Comparison of ENCODE assay signal across 14 cellular contexts in genomic region chr3:11588755-11589154, GRCh38. TPM values are rescaled to one million over a fixed set of nuclear protein-coding genes. Genes with fewer than 3 reads are reported as not detected.
A peak's percentile ranks its signal among the peaks of the same experiment; 100 is the strongest.
DNase-seq lines count a peak whose midpoint lies in the region; ATAC-seq, FAIRE-seq and TF ChIP-seq lines count a peak whose summit lies in the region.
"Had no signal": no experiment of that assay in that cellular context is flagged by ENCODE, and none has a peak within 500 bp of the region (broad histone marks: within the 10 kb centered on the region; RNA-seq: fewer than 3 reads in every experiment).

No MANE protein-coding gene starts in this region.

- no peak overlapping the region for H3K4me2 ChIP-seq in astrocyte (ENCODE audit: low read length)

- intact Hi-C loops in activated CD4-positive, alpha-beta T cell treated with anti-CD3 and anti-CD28 coated beads, Interleukin-2, amount 10 ng/mL, durations not matched to agents 24 days and 14 days (cut with micrococcal nuclease): loop anchor here (10.0 kb wide), 1 partner anchor 56 kb away; the partner anchor contains the start of gene VGLL4
- intact Hi-C loops in naive thymus-derived CD4-positive, alpha-beta T cell (cut with micrococcal nuclease): loop anchor here in 1 of 2 donors (1.0 kb wide), 1 partner anchor 15 kb away; no protein-coding TSS in a partner anchor

- no peaks in the 10 kb centered on the region for H3K27me3 Mint-ChIP-seq in activated CD4-positive, alpha-beta T cell treated with anti-CD3 and anti-CD28 coated beads, Interleukin-2, amount 10 ng/mL, durations not matched to agents 24 days and 14 days
- no peaks in the 10 kb centered on the region for H3K27me3 Mint-ChIP-seq in astrocyte (ENCODE audit: low read depth, unreplicated experiment)
- no peaks in the 10 kb centered on the region for H3K27me3 Mint-ChIP-seq in naive thymus-derived CD4-positive, alpha-beta T cell

- no peaks in the 10 kb centered on the region for H3K9me3 Mint-ChIP-seq in activated CD4-positive, alpha-beta T cell treated with anti-CD3 and anti-CD28 coated beads, Interleukin-2, amount 10 ng/mL, durations not matched to agents 24 days and 14 days
- peaks cover 2% of the 10 kb centered on the region for H3K9me3 Mint-ChIP-seq in astrocyte (ENCODE audit: unreplicated experiment)
- H3K9me3 Mint-ChIP-seq in naive thymus-derived CD4-positive, alpha-beta T cell: peaks cover 0 to 1% (median 0%) of the 10 kb centered on the region in 11 donors

- H3K36me3 ChIP-seq in astrocyte (ENCODE audit: insufficient read depth, low read length) (peaks cover 5% of the 10 kb centered on the region), thoracic aorta (no peaks in the 10 kb centered on the region)
- peaks cover 0 to 5% (median 0%) of the 10 kb centered on the region in 3 experiments for H3K36me3 ChIP-seq in naive thymus-derived CD4-positive, alpha-beta T cell (ENCODE audit: control insufficient read depth in 2 of 3, insufficient read depth in 3 of 3, low read length in 3 of 3)

- CTCF ChIA-PET in naive thymus-derived CD4-positive, alpha-beta T cell (lab: Charles Lee): interaction anchor here (0.6 kb wide), 1 partner anchor 114 kb away, joined by 5 read pairs; no protein-coding TSS in a partner anchor

- H4K20me1 ChIP-seq in astrocyte (ENCODE audit: insufficient read depth, low read length): peaks cover 97% of the 10 kb centered on the region

- H3K9ac ChIP-seq in astrocyte (ENCODE audit: low read length): no peak overlapping the region

- H3K36me3 Mint-ChIP-seq in activated CD4-positive, alpha-beta T cell treated with anti-CD3 and anti-CD28 coated beads, Interleukin-2, amount 10 ng/mL, durations not matched to agents 24 days and 14 days (ENCODE audit: low read depth): peaks cover 14% of the 10 kb centered on the region
- H3K36me3 Mint-ChIP-seq in astrocyte (ENCODE audit: low read depth, unreplicated experiment): peaks cover 19% of the 10 kb centered on the region
- peaks cover 4 to 36% (median 10%) of the 10 kb centered on the region in 5 donors for H3K36me3 Mint-ChIP-seq in naive thymus-derived CD4-positive, alpha-beta T cell

- peaks cover 28% of the 10 kb centered on the region for H3K4me1 Mint-ChIP-seq in activated CD4-positive, alpha-beta T cell treated with anti-CD3 and anti-CD28 coated beads, Interleukin-2, amount 10 ng/mL, durations not matched to agents 24 days and 14 days
- H3K4me1 Mint-ChIP-seq in astrocyte (ENCODE audit: low read depth, unreplicated experiment): peaks cover 87% of the 10 kb centered on the region
- H3K4me1 Mint-ChIP-seq in naive thymus-derived CD4-positive, alpha-beta T cell: peaks cover 40 to 92% (median 88%) of the 10 kb centered on the region in 7 donors

- H3K4me1 ChIP-seq in astrocyte (ENCODE audit: insufficient read depth, low read length) (peaks cover 50% of the 10 kb centered on the region), thoracic aorta (ENCODE audit: control insufficient read depth in 1 of 2, low read depth in 2 of 2) (peaks cover 65 to 88% of the 10 kb centered on the region in 2 donors)
- H3K4me1 ChIP-seq in naive thymus-derived CD4-positive, alpha-beta T cell (ENCODE audit: control insufficient read depth in 2 of 2, insufficient read depth in 2 of 2, low read length in 2 of 2): peaks cover 0 to 10% of the 10 kb centered on the region in 2 donors

- DNase-seq in activated CD4-positive, alpha-beta T cell treated with anti-CD3 and anti-CD28 coated beads, Interleukin-2, amount 10 ng/mL, durations not matched to agents 24 days and 14 days: no peak
- DNase-seq in activated CD4-positive, alpha-beta T cell treated with anti-CD3 and anti-CD28 coated beads for 1 hour: no peak
- DNase-seq in astrocyte (ENCODE audit: low read depth): no peak
- no peak for DNase-seq in naive thymus-derived CD4-positive, alpha-beta T cell
- DNase-seq in thoracic aorta (ENCODE audit: low spot score): no peak
- DNase-seq in Kasumi-1 (lab: John Stamatoyannopoulos, UW): no peak
- DNase-seq in H54 (ENCODE audit: insufficient read length, low spot score): no peak
- DNase-seq: activated CD8-positive, alpha-beta memory T cell treated with anti-CD3 and anti-CD28 coated beads, Interleukin-2, amount 50 U/mL, for 48 hours; KBM-7; NCI-H1694; NCI-H748 treated with DMSO at 0.1 percent for 48 hours; stimulated activated CD4-positive, alpha-beta T cell treated with anti-CD3 and anti-CD28 coated beads, Interleukin-2, amount 100 ng/mL, for 48 hours had no signal

- no peak for TF ChIP-seq CTCF in astrocyte (IDR thresholded peaks at IDR 0.05; ENCODE audit: insufficient read depth, low read depth, low read length)
- TF ChIP-seq CTCF in thoracic aorta (IDR thresholded peaks at IDR 0.05): no peak

- H3K9me3 ChIP-seq in astrocyte (ENCODE audit: insufficient read depth, low read depth, low read length) (no peaks in the 10 kb centered on the region), thoracic aorta (no peaks in the 10 kb centered on the region)
- no peaks in the 10 kb centered on the region for H3K9me3 ChIP-seq in naive thymus-derived CD4-positive, alpha-beta T cell (ENCODE audit: control insufficient read depth in 2 of 3, low read length in 3 of 3)
- H3K9me3 ChIP-seq: SJCRH30 had no signal

- H3K27ac ChIP-seq in astrocyte (ENCODE audit: low read depth, low read length) (no peak overlapping the region), thoracic aorta (peak overlapping the region; percentile 74 to 78)
- no peak overlapping the region for H3K27ac ChIP-seq in naive thymus-derived CD4-positive, alpha-beta T cell (ENCODE audit: low read depth, low read length)
- H3K27ac ChIP-seq: SJCRH30 had no signal

- TF ChIP-seq POLR2A in H54 (IDR thresholded peaks at IDR 0.05; ENCODE audit: low read depth, low read length): no peak

- peaks cover 100% of the 10 kb centered on the region for H3K79me2 ChIP-seq in astrocyte (ENCODE audit: insufficient read depth, low read length)

- no peak overlapping the region for H3K4me3 Mint-ChIP-seq in activated CD4-positive, alpha-beta T cell treated with anti-CD3 and anti-CD28 coated beads, Interleukin-2, amount 10 ng/mL, durations not matched to agents 24 days and 14 days
- H3K4me3 Mint-ChIP-seq in astrocyte (ENCODE audit: unreplicated experiment): peak overlapping the region; percentile 50
- peak overlapping the region in 4 of 10 donors; percentile 2 to 62 (median 8) for H3K4me3 Mint-ChIP-seq in naive thymus-derived CD4-positive, alpha-beta T cell

- no peak overlapping the region for H3K4me3 ChIP-seq in astrocyte (ENCODE audit: insufficient read depth, low read depth, low read length)
- H3K4me3 ChIP-seq in naive thymus-derived CD4-positive, alpha-beta T cell (ENCODE audit: low read length): no peak overlapping the region
- no peak overlapping the region for H3K4me3 ChIP-seq in thoracic aorta
- H3K4me3 ChIP-seq: SJCRH30 had no signal

- FAIRE-seq in astrocyte (lab: Jason Lieb, UNC) (no peak), H54 (lab: Jason Lieb, UNC) (no peak)

- ATAC-seq in naive thymus-derived CD4-positive, alpha-beta T cell: no peak
- ATAC-seq in thoracic aorta (ENCODE audit: insufficient number of reproducible peaks, low FRiP score, low read depth) (no peak), HG02642 (IDR thresholded peaks at IDR 0.05; ENCODE audit: poor library complexity, unreplicated experiment) (no peak)

- H3K27ac Mint-ChIP-seq in activated CD4-positive, alpha-beta T cell treated with anti-CD3 and anti-CD28 coated beads, Interleukin-2, amount 10 ng/mL, durations not matched to agents 24 days and 14 days: peak overlapping the region; percentile 9
- peak overlapping the region; percentile 95 for H3K27ac Mint-ChIP-seq in astrocyte (ENCODE audit: unreplicated experiment)
- H3K27ac Mint-ChIP-seq in naive thymus-derived CD4-positive, alpha-beta T cell: peak overlapping the region in 8 of 9 donors; percentile 11 to 88 (median 68)

- no peaks in the 10 kb centered on the region for H3K27me3 ChIP-seq in astrocyte (ENCODE audit: insufficient read depth, low read length)
- H3K27me3 ChIP-seq in naive thymus-derived CD4-positive, alpha-beta T cell (ENCODE audit: control insufficient read depth in 2 of 2, insufficient read depth in 2 of 2, low read length in 2 of 2): no peaks in the 10 kb centered on the region
- H3K27me3 ChIP-seq in thoracic aorta (replicated peaks; ENCODE audit: insufficient read depth): no peaks in the 10 kb centered on the region
- H3K27me3 ChIP-seq: SJCRH30 had no signal

- POLR2A ChIA-PET in naive thymus-derived CD4-positive, alpha-beta T cell (lab: Charles Lee): no interaction called here

- H2AFZ ChIP-seq in astrocyte (ENCODE audit: low read depth, low read length): no peak overlapping the region

RNA-seq across cellular contexts. Expression of gene VGLL4, which starts 55.0 kb away (rescaled TPM):
- total RNA-seq in activated CD4-positive, alpha-beta T cell treated with anti-CD3 and anti-CD28 coated beads, Interleukin-2, amount 10 ng/mL, durations not matched to agents 24 days and 14 days: 43.4 and 44.0 TPM in 2 replicates
- 69.7 and 70.3 TPM in 2 replicates for total RNA-seq in astrocyte
- 10 to 100 TPM; 22.9 to 44.8 (median 36.2) TPM for total RNA-seq in naive thymus-derived CD4-positive, alpha-beta T cell
- polyA plus RNA-seq in naive thymus-derived CD4-positive, alpha-beta T cell: 10 to 100 TPM; 18.6 to 23.8 TPM
- total RNA-seq in thoracic aorta: 100 to 1,000 TPM; 113 to 114 TPM

Comparison
In these comparisons a context has a peak if more than half of its experiments do, and no peak if none do; other contexts are left out.
1. H3K27ac Mint-ChIP-seq: peak in every context shown above with its lines; median percentile 95 in astrocyte; 68 in naive thymus-derived CD4-positive, alpha-beta T cell; 9 in activated CD4-positive, alpha-beta T cell treated with anti-CD3 and anti-CD28 coated beads, Interleukin-2, amount 10 ng/mL, durations not matched to agents 24 days and 14 days.
2. H3K27ac ChIP-seq: peak in thoracic aorta (2 of 2); none in astrocyte (single experiment) and naive thymus-derived CD4-positive, alpha-beta T cell (single experiment).